Comparison of ENCODE assay signal across 16 cellular contexts in the genomic region with DNA sequence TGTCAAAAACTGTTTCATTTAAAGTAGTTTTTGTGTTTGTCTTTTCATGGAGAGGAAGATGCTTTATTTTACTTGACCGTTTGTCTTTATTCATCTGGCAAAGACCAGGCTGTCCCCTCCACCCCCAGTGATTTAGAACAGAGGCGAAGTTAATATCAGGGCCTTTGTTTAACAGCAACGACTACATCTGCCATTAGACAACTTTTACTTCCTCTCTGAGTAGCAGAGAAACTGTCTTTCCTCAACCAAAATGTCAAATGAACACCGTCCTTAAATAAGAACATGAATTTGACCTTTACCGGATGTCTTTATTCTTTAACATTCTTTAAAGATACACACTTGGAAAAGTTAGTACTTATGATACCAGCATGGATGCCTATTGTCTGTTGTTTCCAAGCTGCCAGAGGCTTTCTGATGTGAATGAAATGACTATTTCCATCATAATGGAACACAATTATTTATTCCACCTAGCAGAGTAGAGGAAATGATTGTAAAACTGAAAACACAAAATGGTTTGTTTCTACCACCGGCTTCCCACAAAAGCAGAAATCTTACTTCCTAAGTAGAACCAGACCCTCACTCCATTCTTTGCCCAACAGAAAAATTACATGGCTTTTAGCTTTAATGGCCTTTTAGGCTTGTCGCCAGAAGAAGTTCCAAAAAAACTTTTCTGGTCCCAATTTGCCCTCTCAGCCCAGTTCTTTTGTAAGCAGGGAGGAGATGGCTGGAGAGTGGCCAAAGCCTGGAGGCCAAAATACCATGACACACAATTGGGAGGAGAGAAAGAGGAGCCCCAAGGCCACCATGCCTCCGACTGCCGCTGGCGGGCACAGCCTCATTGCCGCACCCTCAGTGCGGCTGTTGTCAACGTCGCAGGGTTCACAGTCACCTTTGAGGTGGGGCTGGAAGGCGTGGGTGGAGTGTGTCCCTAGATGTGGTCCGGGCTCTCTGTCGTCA.
DNase-seq lines count a peak whose midpoint lies in the region; ATAC-seq and TF ChIP-seq lines count a peak whose summit lies in the region.
"Had no signal": no experiment of that assay in that cellular context is flagged by ENCODE, and none has a peak within 500 bp of the region (broad histone marks: within the 10 kb centered on the region; RNA-seq: fewer than 3 reads in every experiment).

No MANE protein-coding gene starts in this region.

- no peak overlapping the region for H3K9ac ChIP-seq in SK-N-SH

- H3K27me3 ChIP-seq in SK-N-SH (ENCODE audit: insufficient read depth) (no peaks in the 10 kb centered on the region), Peyer's patch (no peaks in the 10 kb centered on the region)

- peaks cover 24% of the 10 kb centered on the region for H3K27me3 Mint-ChIP-seq in stimulated activated naive CD8-positive, alpha-beta T cell treated with anti-CD3 and anti-CD28 coated beads, Interleukin-15, amount 100 ng/mL, for 72 hours

- H3K36me3 ChIP-seq in SK-N-SH (replicated peaks in 1 of 2; ENCODE audit: control insufficient read depth in 1 of 2, insufficient read depth in 2 of 2, low read length in 1 of 2): no peaks in the 10 kb centered on the region
- no peaks in the 10 kb centered on the region for H3K36me3 ChIP-seq in Peyer's patch

- intact Hi-C loops in left colon (cut with DNase I, micrococcal nuclease): no loop called here

- H3K9me3 Mint-ChIP-seq in stimulated activated naive CD8-positive, alpha-beta T cell treated with anti-CD3 and anti-CD28 coated beads, Interleukin-15, amount 100 ng/mL, for 72 hours: no peaks in the 10 kb centered on the region
- H3K9me3 Mint-ChIP-seq: activated T-helper 17 cell treated with anti-CD3 and anti-CD28 coated beads, Interleukin-2, amount 50 U/mL, for 72 hours had no signal

- H3K79me2 ChIP-seq in SK-N-SH (ENCODE audit: insufficient read depth): no peaks in the 10 kb centered on the region

- H3K4me3 Mint-ChIP-seq in stimulated activated naive CD8-positive, alpha-beta T cell treated with anti-CD3 and anti-CD28 coated beads, Interleukin-15, amount 100 ng/mL, for 72 hours: no peak overlapping the region
- H3K4me3 Mint-ChIP-seq: activated T-helper 17 cell treated with anti-CD3 and anti-CD28 coated beads, Interleukin-2, amount 50 U/mL, for 72 hours; naive B cell had no signal

- no peaks in the 10 kb centered on the region for H3K9me2 ChIP-seq in SK-N-SH

- peak in 1 of 2 experiments; percentile 63; a peak in 1 of 4 replicates for TF ChIP-seq EP300 in SK-N-SH (IDR thresholded peaks at IDR 0.05; ENCODE audit: borderline replicate concordance in 1 of 2, low read depth in 1 of 2, low read length in 1 of 2)

- no peak overlapping the region for H3K27ac Mint-ChIP-seq in stimulated activated naive CD8-positive, alpha-beta T cell treated with anti-CD3 and anti-CD28 coated beads, Interleukin-15, amount 100 ng/mL, for 72 hours
- H3K27ac Mint-ChIP-seq: activated T-helper 17 cell treated with anti-CD3 and anti-CD28 coated beads, Interleukin-2, amount 50 U/mL, for 72 hours; naive B cell had no signal

- TF ChIP-seq CTCF in SK-N-SH (IDR thresholded peaks at IDR 0.05) (no peak), Peyer's patch (IDR thresholded peaks at IDR 0.05) (no peak)

- H2AFZ ChIP-seq in SK-N-SH (ENCODE audit: low read depth): no peak overlapping the region

- H3K4me1 ChIP-seq in SK-N-SH (ENCODE audit: control insufficient read depth in 1 of 2, insufficient read depth in 2 of 2, low read depth in 1 of 2, low read length in 1 of 2): peaks cover 0 to 46% of the 10 kb centered on the region in 2 experiments; a peak in 2 of 4 replicates
- no peaks in the 10 kb centered on the region for H3K4me1 ChIP-seq in Peyer's patch

- H3F3A ChIP-seq in SK-N-SH (replicated peaks; ENCODE audit: insufficient read depth): no peaks in the 10 kb centered on the region

- no peaks in the 10 kb centered on the region for H3K9me3 ChIP-seq in SK-N-SH
- H3K9me3 ChIP-seq in Peyer's patch: no peaks in the 10 kb centered on the region

- no peak for TF ChIP-seq POLR2A in Peyer's patch (IDR thresholded peaks at IDR 0.05)

- CTCF ChIA-PET in SK-N-SH (lab: Yijun Ruan, JAX): no interaction called here

- no peak overlapping the region for H3K4me2 ChIP-seq in SK-N-SH

- no peak; the same call in 1 of the 2 replicates for TF ChIP-seq RAD21 in SK-N-SH (IDR thresholded peaks at IDR 0.05; ENCODE audit: low read length)

- H3K4me3 ChIP-seq in SK-N-SH (ENCODE audit: low read depth in 2 of 2, low read length in 1 of 2): no peak overlapping the region
- H3K4me3 ChIP-seq in Peyer's patch: no peak overlapping the region

- DNase-seq in stimulated activated naive CD8-positive, alpha-beta T cell treated with anti-CD3 and anti-CD28 coated beads, Interleukin-15, amount 100 ng/mL, for 72 hours: no peak
- DNase-seq in stimulated activated naive CD8-positive, alpha-beta T cell treated with anti-CD3 and anti-CD28 coated beads, Interleukin-15, Interleukin-2, amounts not matched to agents 100 U/mL and 50 U/mL, for 24 hours: no peak
- peak; percentile 60 for DNase-seq in SK-N-SH
- no peak for DNase-seq in left colon
- no peak for DNase-seq in NCI-H446 treated with DMSO at 0.1 percent for 48 hours (lab: John Stamatoyannopoulos, UW)
- no peak for DNase-seq in NCI-H524 treated with DMSO at 0.1 percent for 48 hours (lab: John Stamatoyannopoulos, UW)
- DNase-seq in Peyer's patch: no peak
- DNase-seq: amygdala; cerebellar nuclear complex; left ventricle myocardium superior; naive B cell; NCI-H774; stimulated activated CD4-positive, alpha-beta T cell treated with anti-CD3 and anti-CD28 coated beads, Interleukin-12 subunit alpha, Interleukin-12 subunit beta, amount 100 ng/mL, for 4 hours; SW 1271 had no signal

- H3K4me1 Mint-ChIP-seq in stimulated activated naive CD8-positive, alpha-beta T cell treated with anti-CD3 and anti-CD28 coated beads, Interleukin-15, amount 100 ng/mL, for 72 hours: no peaks in the 10 kb centered on the region
- H3K4me1 Mint-ChIP-seq: activated T-helper 17 cell treated with anti-CD3 and anti-CD28 coated beads, Interleukin-2, amount 50 U/mL, for 72 hours; naive B cell had no signal

- WGBS in SK-N-SH (ENCODE audit: low lambda C conversion rate): 21% methylated on average over 13 of the region's 17 CpGs

- POLR2A ChIA-PET in SK-N-SH (lab: Yijun Ruan, JAX): interaction anchor here (0.6 kb wide), 1 partner anchor 10 kb away, joined by 3 read pairs; no protein-coding TSS in a partner anchor

- H3K27ac ChIP-seq in SK-N-SH (ENCODE audit: low read depth in 2 of 2, low read length in 1 of 2) (peak overlapping the region in 1 of 2 experiments; percentile 96; a peak in 2 of 4 replicates), Peyer's patch (no peak overlapping the region)

- no peaks in the 10 kb centered on the region for H4K20me1 ChIP-seq in SK-N-SH (ENCODE audit: insufficient read depth)

- ATAC-seq in stimulated activated naive CD8-positive, alpha-beta T cell treated with anti-CD3 and anti-CD28 coated beads, Interleukin-15, amount 100 ng/mL, for 72 hours: peak; percentile 26
- ATAC-seq in stimulated activated naive CD8-positive, alpha-beta T cell treated with anti-CD3 and anti-CD28 coated beads, Interleukin-15, Interleukin-2, amounts not matched to agents 100 U/mL and 50 U/mL, for 24 hours: no peak
- peak; percentile 74 for ATAC-seq in left colon
- ATAC-seq in GM21737 (IDR thresholded peaks at IDR 0.05; ENCODE audit: unreplicated experiment): no peak
- ATAC-seq: activated T-helper 17 cell treated with anti-CD3 and anti-CD28 coated beads, Interleukin-2, amount 50 U/mL, for 72 hours; left ventricle myocardium superior had no signal

TF ChIP-seq in SK-N-SH, 30 proteins besides CTCF, POLR2A, EP300 and RAD21:
- TF ChIP-seq RCOR1 (IDR thresholded peaks at IDR 0.05; ENCODE audit: low read length): peak; percentile 79
- TF ChIP-seq, protein P1, sequence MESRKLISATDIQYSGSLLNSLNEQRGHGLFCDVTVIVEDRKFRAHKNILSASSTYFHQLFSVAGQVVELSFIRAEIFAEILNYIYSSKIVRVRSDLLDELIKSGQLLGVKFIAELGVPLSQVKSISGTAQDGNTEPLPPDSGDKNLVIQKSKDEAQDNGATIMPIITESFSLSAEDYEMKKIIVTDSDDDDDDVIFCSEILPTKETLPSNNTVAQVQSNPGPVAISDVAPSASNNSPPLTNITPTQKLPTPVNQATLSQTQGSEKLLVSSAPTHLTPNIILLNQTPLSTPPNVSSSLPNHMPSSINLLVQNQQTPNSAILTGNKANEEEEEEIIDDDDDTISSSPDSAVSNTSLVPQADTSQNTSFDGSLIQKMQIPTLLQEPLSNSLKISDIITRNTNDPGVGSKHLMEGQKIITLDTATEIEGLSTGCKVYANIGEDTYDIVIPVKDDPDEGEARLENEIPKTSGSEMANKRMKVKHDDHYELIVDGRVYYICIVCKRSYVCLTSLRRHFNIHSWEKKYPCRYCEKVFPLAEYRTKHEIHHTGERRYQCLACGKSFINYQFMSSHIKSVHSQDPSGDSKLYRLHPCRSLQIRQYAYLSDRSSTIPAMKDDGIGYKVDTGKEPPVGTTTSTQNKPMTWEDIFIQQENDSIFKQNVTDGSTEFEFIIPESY (IDR thresholded peaks at IDR 0.05; ENCODE audit: borderline replicate concordance, low read depth): no peak
- peak; percentile 42 for TF ChIP-seq CHD2 (IDR thresholded peaks at IDR 0.05; ENCODE audit: low read length, partially characterized antibody)

Comparison
In these comparisons a context has a peak if more than half of its experiments do, and no peak if none do; other contexts are left out.
1. ATAC-seq: peak in stimulated activated naive CD8-positive, alpha-beta T cell treated with anti-CD3 and anti-CD28 coated beads, Interleukin-15, amount 100 ng/mL, for 72 hours (single experiment) and left colon (single experiment); none in stimulated activated naive CD8-positive, alpha-beta T cell treated with anti-CD3 and anti-CD28 coated beads, Interleukin-15, Interleukin-2, amounts not matched to agents 100 U/mL and 50 U/mL, for 24 hours (single experiment) and GM21737 (single experiment).